ENCODE assay signal across 8 cellular contexts in the genomic region with DNA sequence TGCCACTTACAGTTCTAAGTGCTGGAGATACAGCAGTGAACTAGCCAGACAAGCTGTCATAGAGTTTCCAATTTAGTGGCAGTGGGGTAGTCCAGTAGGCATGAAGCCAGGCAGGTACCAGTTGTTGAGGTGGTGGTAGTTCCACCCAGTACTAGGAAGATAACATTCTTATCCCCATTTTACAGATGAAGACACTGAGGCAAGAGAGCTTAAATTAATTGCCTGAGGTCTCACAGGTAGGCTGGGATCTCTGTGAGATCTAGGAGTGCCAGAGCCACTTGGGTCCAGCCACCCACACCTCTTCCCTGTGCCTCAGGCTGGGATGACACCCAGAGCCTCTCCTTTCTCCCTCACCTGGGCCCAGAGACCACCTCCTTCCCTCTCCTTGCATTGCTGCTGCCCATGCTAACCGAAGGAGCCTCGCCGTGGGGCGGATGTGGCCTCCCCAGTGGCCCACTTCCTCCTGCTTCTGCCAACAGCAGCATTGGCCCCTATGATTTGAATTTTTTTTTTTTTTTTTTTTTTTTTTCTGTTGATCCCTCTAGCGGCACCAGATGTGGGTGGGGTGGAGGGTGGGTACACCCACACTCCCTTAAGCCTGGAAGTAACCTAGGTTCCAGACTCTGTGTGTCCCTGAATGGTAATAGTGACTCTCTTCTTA.
A peak's percentile ranks its signal among the peaks of the same experiment; 100 is the strongest.
DNase-seq lines count a peak whose midpoint lies in the region; ATAC-seq and TF ChIP-seq lines count a peak whose summit lies in the region.

No MANE protein-coding gene starts in this region.

- DNase-seq in Peyer's patch (peak; percentile 53 to 92 (median 88)), activated gamma-delta T cell (lab: John Stamatoyannopoulos, UW) (peak; percentile 49), spleen (peak; percentile 95), NCI-H526 (lab: John Stamatoyannopoulos, UW) (no peak), tibial artery (no peak)

- H3K4me1 ChIP-seq in Peyer's patch (peaks cover 0 to 21% (median 5%) of the 10 kb centered on the region in 4 donors), spleen (peaks cover 21 to 100% (median 63%) of the 10 kb centered on the region in 6 donors), gastroesophageal sphincter (no peaks in the 10 kb centered on the region), tibial artery (peaks cover 0 to 6% (median 2%) of the 10 kb centered on the region in 4 donors)

- intact Hi-C loops in spleen (cut with DNase I; ENCODE audit: low total_unique reads): loop anchor here (10.0 kb wide), 1 partner anchor 125 kb away; no protein-coding TSS in a partner anchor
- intact Hi-C loops in tibial artery (cut with DNase I; ENCODE audit: low total_unique reads): no loop called here

- no peak for TF ChIP-seq POLR2A in Peyer's patch (IDR thresholded peaks at IDR 0.05)
- no peak for TF ChIP-seq POLR2A in spleen (IDR thresholded peaks at IDR 0.05)
- no peak for TF ChIP-seq POLR2A in gastroesophageal sphincter (IDR thresholded peaks at IDR 0.05)

- TF ChIP-seq CTCF in Peyer's patch (IDR thresholded peaks at IDR 0.05) (no peak), spleen (IDR thresholded peaks at IDR 0.05 in 8 of 11, conservative IDR thresholded peaks at IDR 0.05 in 3 of 11) (peak in 1 of 11 experiments; percentile 33), gastroesophageal sphincter (IDR thresholded peaks at IDR 0.05) (no peak), tibial artery (IDR thresholded peaks at IDR 0.05) (no peak)

- H3K27ac ChIP-seq in Peyer's patch (peak overlapping the region; percentile 52 to 77 (median 58)), spleen (peak overlapping the region; percentile 41 to 87 (median 74)), gastroesophageal sphincter (no peak overlapping the region), tibial artery (no peak overlapping the region)

- WGBS in spleen, 5 donors: 20 to 41% (median 25%) methylated on average over 5 of the region's 5 CpGs
- WGBS in gastroesophageal sphincter (ENCODE audit: low coverage in 1 of 2), 2 donors: 85 to 92% methylated on average over 4 of the region's 5 CpGs

- TF ChIP-seq EP300 in gastroesophageal sphincter (IDR thresholded peaks at IDR 0.05): no peak

- peak; percentile 58 for ATAC-seq in GM18498 (IDR thresholded peaks at IDR 0.05; ENCODE audit: unreplicated experiment)
- ATAC-seq in HG02852 (IDR thresholded peaks at IDR 0.05; ENCODE audit: unreplicated experiment): no peak
- no peak for ATAC-seq in gastroesophageal sphincter

- H3K4me3 ChIP-seq in Peyer's patch (no peak overlapping the region), spleen (peak overlapping the region in 1 of 8 donors; percentile 30), gastroesophageal sphincter (no peak overlapping the region), tibial artery (no peak overlapping the region)

- H3K27me3 ChIP-seq in Peyer's patch (no peaks in the 10 kb centered on the region), spleen (replicated peaks in 1 of 7) (no peaks in the 10 kb centered on the region), gastroesophageal sphincter (no peaks in the 10 kb centered on the region), tibial artery (no peaks in the 10 kb centered on the region)

- H3K36me3 ChIP-seq in Peyer's patch: no peaks in the 10 kb centered on the region
- no peaks in the 10 kb centered on the region for H3K36me3 ChIP-seq in spleen
- H3K36me3 ChIP-seq in gastroesophageal sphincter: no peaks in the 10 kb centered on the region
- H3K36me3 ChIP-seq in tibial artery: no peaks in the 10 kb centered on the region

- H3K9me3 ChIP-seq in Peyer's patch (no peaks in the 10 kb centered on the region), spleen (no peaks in the 10 kb centered on the region), gastroesophageal sphincter (no peaks in the 10 kb centered on the region), tibial artery (no peaks in the 10 kb centered on the region)

Comparison
In these comparisons a context has a peak if more than half of its experiments do, and no peak if none do; other contexts are left out.
1. DNase-seq: peak in Peyer's patch (3 of 3), activated gamma-delta T cell (single experiment) and spleen (single experiment); none in NCI-H526 (0 of 2) and tibial artery (0 of 2).
2. H3K27ac ChIP-seq: peak in Peyer's patch (4 of 4) and spleen (8 of 8); none in gastroesophageal sphincter (0 of 4) and tibial artery (0 of 2).